In genomic region chr15:69729167-69729748, GRCh38 we compare ENCODE assay signal across 8 cellular contexts.
A peak's percentile ranks its signal among the peaks of the same experiment; 100 is the strongest.
DNase-seq lines count a peak whose midpoint lies in the region; ATAC-seq and TF ChIP-seq lines count a peak whose summit lies in the region.

No MANE protein-coding gene starts in this region.

- peaks cover 0 to 2% of the 10 kb centered on the region in 2 donors for H3K27me3 ChIP-seq in aorta (ENCODE audit: control insufficient read depth in 1 of 2, insufficient read depth in 2 of 2, low read length in 1 of 2)

- H3K27me3 Mint-ChIP-seq in T-helper 2 cell treated with Interferon-gamma antibody and Interleukin-4, amounts not matched to agents 5 μg/mL and 100 μg/mL, for 36 hours (ENCODE audit: low read depth): peaks cover 13% of the 10 kb centered on the region

- no peak for ATAC-seq in Right ventricle myocardium superior (ENCODE audit: poor library complexity)
- ATAC-seq in left cardiac atrium: no peak
- ATAC-seq in aorta (ENCODE audit: low FRiP score): no peak

- DNase-seq in Right ventricle myocardium superior (peak; percentile 58), left cardiac atrium (no peak), astrocyte of the spinal cord (ENCODE audit: low read depth, low spot score) (no peak), lung microvascular endothelial cell (ENCODE audit: low read depth in 2 of 2) (peak; percentile 37 to 46), aorta (no peak), NCI-H1930 (lab: John Stamatoyannopoulos, UW) (no peak)
- DNase-seq in T-helper 2 cell treated with Interferon-gamma antibody and Interleukin-4, amounts not matched to agents 5 μg/mL and 100 μg/mL, for 36 hours (ENCODE audit: low spot score): peak; percentile 46
- peak; percentile 53 to 75 for DNase-seq in stimulated activated CD8-positive, alpha-beta memory T cell treated with anti-CD3 and anti-CD28 coated beads, Interleukin-7, amount 100 ng/mL, for 1 hour (ENCODE audit: low read depth in 2 of 2)

- no peak overlapping the region for H3K4me3 Mint-ChIP-seq in T-helper 2 cell treated with Interferon-gamma antibody and Interleukin-4, amounts not matched to agents 5 μg/mL and 100 μg/mL, for 36 hours

- no peaks in the 10 kb centered on the region for H3K9me3 ChIP-seq in aorta (ENCODE audit: control insufficient read depth, low read length)

- H3K9me3 Mint-ChIP-seq in T-helper 2 cell treated with Interferon-gamma antibody and Interleukin-4, amounts not matched to agents 5 μg/mL and 100 μg/mL, for 36 hours: no peaks in the 10 kb centered on the region

- H3K4me3 ChIP-seq in astrocyte of the spinal cord (ENCODE audit: low read depth, low read length) (no peak overlapping the region), aorta (ENCODE audit: low read length in 2 of 2) (no peak overlapping the region)

- peaks cover 41% of the 10 kb centered on the region for H3K4me1 Mint-ChIP-seq in T-helper 2 cell treated with Interferon-gamma antibody and Interleukin-4, amounts not matched to agents 5 μg/mL and 100 μg/mL, for 36 hours (ENCODE audit: low read depth)

- intact Hi-C loops in Right ventricle myocardium superior (cut with DNase I): loop anchor here (5.0 kb wide), 2 partner anchors 738 to 758 kb away; no protein-coding TSS in a partner anchor
- intact Hi-C loops in left cardiac atrium (cut with DNase I): loop anchor here in 1 of 2 donors (5.0 kb wide), 1 partner anchor 758 kb away; no protein-coding TSS in a partner anchor
- intact Hi-C loops in aorta (cut with DNase I): loop anchor here in 1 of 2 donors (10.0 kb wide), 1 partner anchor 756 kb away; no protein-coding TSS in a partner anchor

- H3K36me3 ChIP-seq in aorta (ENCODE audit: control insufficient read depth in 1 of 2, insufficient read depth in 2 of 2, low read length in 1 of 2): no peaks in the 10 kb centered on the region

- in situ Hi-C loops in astrocyte of the spinal cord (cut with HindIII; ENCODE audit: low sequenced_read_pairs): no loop called here

- no peak overlapping the region for H3K27ac ChIP-seq in aorta (ENCODE audit: low read depth in 1 of 2, low read length in 2 of 2)

- no peaks in the 10 kb centered on the region for H3K4me1 ChIP-seq in aorta (ENCODE audit: control insufficient read depth in 1 of 2, insufficient read depth in 2 of 2, low read length in 2 of 2)

- H3K36me3 Mint-ChIP-seq in T-helper 2 cell treated with Interferon-gamma antibody and Interleukin-4, amounts not matched to agents 5 μg/mL and 100 μg/mL, for 36 hours (ENCODE audit: low read depth): peaks cover 2% of the 10 kb centered on the region

- 57 to 61% methylated on average over 9 of the region's 9 CpGs for WGBS in aorta, 2 donors

- no peak overlapping the region for H3K27ac Mint-ChIP-seq in T-helper 2 cell treated with Interferon-gamma antibody and Interleukin-4, amounts not matched to agents 5 μg/mL and 100 μg/mL, for 36 hours

- TF ChIP-seq CTCF in astrocyte of the spinal cord (IDR thresholded peaks at IDR 0.05; ENCODE audit: low read depth, low read length): peak; percentile 79

Comparison
In these comparisons a context has a peak if more than half of its experiments do, and no peak if none do; other contexts are left out.
1. DNase-seq: peak in Right ventricle myocardium superior (single experiment), T-helper 2 cell treated with Interferon-gamma antibody and Interleukin-4, amounts not matched to agents 5 μg/mL and 100 μg/mL, for 36 hours (single experiment), lung microvascular endothelial cell (2 of 2) and stimulated activated CD8-positive, alpha-beta memory T cell treated with anti-CD3 and anti-CD28 coated beads, Interleukin-7, amount 100 ng/mL, for 1 hour (2 of 2); none in left cardiac atrium (single experiment), astrocyte of the spinal cord (single experiment), aorta (0 of 2) and NCI-H1930 (0 of 2).